In genomic region chr13:110499621-110500281, GRCh38 we compare ENCODE assay signal across 12 cellular contexts.
DNase-seq lines count a peak whose midpoint lies in the region; ATAC-seq, FAIRE-seq and TF ChIP-seq lines count a peak whose summit lies in the region.
"Had no signal": no experiment of that assay in that cellular context is flagged by ENCODE, and none has a peak within 500 bp of the region (broad histone marks: within the 10 kb centered on the region; RNA-seq: fewer than 3 reads in every experiment).

No MANE protein-coding gene starts in this region.

- H3K27ac ChIP-seq in gastrocnemius medialis (peak overlapping the region in 2 of 4 donors; percentile 76 to 85), esophagus muscularis mucosa (replicated peaks in 1 of 4) (peak overlapping the region in 1 of 4 donors; percentile 12)
- H3K27ac ChIP-seq: cardiac muscle cell, parathyroid adenoma had no signal

- ATAC-seq in gastrocnemius medialis = no peak

- TF ChIP-seq POLR2A in gastrocnemius medialis (IDR thresholded peaks at IDR 0.05) (no peak), esophagus muscularis mucosa (IDR thresholded peaks at IDR 0.05; ENCODE audit: low read depth) (no peak)

- no peak overlapping the region for H3K4me3 ChIP-seq in gastrocnemius medialis
- H3K4me3 ChIP-seq in esophagus muscularis mucosa = no peak overlapping the region
- H3K4me3 ChIP-seq: cardiac muscle cell had no signal

- H3K9me3 ChIP-seq in gastrocnemius medialis (no peaks in the 10 kb centered on the region), esophagus muscularis mucosa (no peaks in the 10 kb centered on the region)

- H3K36me3 ChIP-seq in gastrocnemius medialis (peaks cover 0 to 38% of the 10 kb centered on the region in 2 donors), esophagus muscularis mucosa (peaks cover 77 to 100% (median 99%) of the 10 kb centered on the region in 4 donors)

- peak; percentile 80 for FAIRE-seq in RCC 7860 (lab: Jason Lieb, UNC)

- in situ Hi-C loops in gastrocnemius medialis (cut with MboI; ENCODE audit: low sequenced_read_pairs in 4 of 4) = no loop called here

- intact Hi-C loops in gastrocnemius medialis (cut with DNase I; ENCODE audit: low total_unique reads) (loop anchor here (2.0 to 10.0 kb wide), 4 partner anchors 21 to 535 kb away; partner anchors contain the start of gene ING1), esophagus muscularis mucosa (cut with DNase I) (no loop called here)

- TF ChIP-seq EP300 in esophagus muscularis mucosa (IDR thresholded peaks at IDR 0.05) = no peak

- H3K27me3 ChIP-seq in gastrocnemius medialis (no peaks in the 10 kb centered on the region), esophagus muscularis mucosa (no peaks in the 10 kb centered on the region)
- H3K27me3 ChIP-seq: cardiac muscle cell had no signal

- 88% methylated on average over 10 of the region's 10 CpGs for WGBS in esophagus muscularis mucosa

- TF ChIP-seq CTCF in gastrocnemius medialis (IDR thresholded peaks at IDR 0.05 in 4 of 5, conservative IDR thresholded peaks at IDR 0.05 in 1 of 5) (no peak), esophagus muscularis mucosa (IDR thresholded peaks at IDR 0.05) (no peak)

- peak; percentile 92 for DNase-seq in COLO668 (lab: John Stamatoyannopoulos, UW; ENCODE audit: unreplicated experiment)
- peak; percentile 89 for DNase-seq in NCI-H1105 (lab: John Stamatoyannopoulos, UW)
- peak; percentile 66 for DNase-seq in RCC 7860 (ENCODE audit: low spot score)
- DNase-seq in glomerular visceral epithelial cell (ENCODE audit: extremely low spot score) = peak; percentile 23
- DNase-seq in cerebellum (ENCODE audit: low spot score) = no peak
- no peak for DNase-seq in gastrocnemius medialis
- no peak for DNase-seq in activated naive CD4-positive, alpha-beta T cell treated with Interleukin-2 at 50 U/mL for 16 hours
- DNase-seq in esophagus muscularis mucosa (ENCODE audit: extremely low spot score) = no peak
- DNase-seq: activated CD8-positive, alpha-beta memory T cell treated with anti-CD3 and anti-CD28 coated beads for 24 hours; Calu3 had no signal

- H3K4me1 ChIP-seq in gastrocnemius medialis (peaks cover 5 to 10% of the 10 kb centered on the region in 2 donors), esophagus muscularis mucosa (peaks cover 0 to 6% (median 2%) of the 10 kb centered on the region in 4 donors)
- H3K4me1 ChIP-seq: parathyroid adenoma had no signal

Comparison
In these comparisons a context has a peak if more than half of its experiments do, and no peak if none do; other contexts are left out.
1. DNase-seq: peak in COLO668 (single experiment), NCI-H1105 (single experiment), RCC 7860 (single experiment) and glomerular visceral epithelial cell (single experiment); none in cerebellum (single experiment), gastrocnemius medialis (0 of 2), activated naive CD4-positive, alpha-beta T cell treated with Interleukin-2 at 50 U/mL for 16 hours (single experiment) and esophagus muscularis mucosa (single experiment).